Comparison of ENCODE assay signal across 12 cellular contexts in the genomic region with DNA sequence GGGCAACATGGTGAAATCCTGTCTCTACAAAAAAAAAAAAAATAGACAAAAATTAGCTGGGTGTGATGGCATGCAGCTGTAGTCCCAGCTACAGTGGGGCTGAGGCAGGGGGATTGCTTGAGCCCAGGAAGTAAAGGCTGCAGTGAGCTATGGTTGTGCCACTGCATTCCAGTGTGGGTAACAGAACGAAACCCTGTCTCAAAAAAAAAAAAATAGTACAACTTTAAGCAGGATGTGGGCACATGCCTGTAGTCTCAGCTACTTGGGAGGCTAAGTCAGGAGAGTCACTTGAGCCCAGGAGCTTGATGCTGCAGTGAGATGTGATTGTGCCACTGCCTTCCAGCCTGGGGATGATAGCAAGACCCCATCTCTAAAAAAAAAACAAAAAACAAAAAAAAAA. TPM values are rescaled to one million over a fixed set of nuclear protein-coding genes. Genes with fewer than 3 reads are reported as not detected.
A peak's percentile ranks its signal among the peaks of the same experiment; 100 is the strongest.
DNase-seq lines count a peak whose midpoint lies in the region; ATAC-seq, FAIRE-seq and TF ChIP-seq lines count a peak whose summit lies in the region.
"Had no signal": no experiment of that assay in that cellular context is flagged by ENCODE, and none has a peak within 500 bp of the region (broad histone marks: within the 10 kb centered on the region; RNA-seq: fewer than 3 reads in every experiment).

No MANE protein-coding gene starts in this region.

- H3K4me3 Mint-ChIP-seq in activated naive CD4-positive, alpha-beta T cell treated with anti-CD3 and anti-CD28 coated beads, Interleukin-2, amount 10 ng/mL, durations not matched to agents 7 days and 5 days, result no peak overlapping the region
- H3K4me3 Mint-ChIP-seq in chondrocyte (ENCODE audit: unreplicated experiment), result no peak overlapping the region
- H3K4me3 Mint-ChIP-seq: neural crest cell had no signal

- peaks cover 71% of the 10 kb centered on the region for H3K4me1 Mint-ChIP-seq in activated naive CD4-positive, alpha-beta T cell treated with anti-CD3 and anti-CD28 coated beads, Interleukin-2, amount 10 ng/mL, durations not matched to agents 7 days and 5 days
- H3K4me1 Mint-ChIP-seq in chondrocyte (ENCODE audit: low read depth), result peaks cover 32% of the 10 kb centered on the region

- CTCF ChIA-PET in activated naive CD4-positive, alpha-beta T cell treated with anti-CD3 and anti-CD28 coated beads, Interleukin-2, amount 10 ng/mL, durations not matched to agents 7 days and 5 days (lab: Charles Lee), result interaction anchor here (0.9 to 2.0 kb wide), 3 partner anchors 14 to 171 kb away, joined by 3 to 6 read pairs (median 5); partner anchors contain the start of gene CNEP1R1

- H3K9me3 Mint-ChIP-seq in activated naive CD4-positive, alpha-beta T cell treated with anti-CD3 and anti-CD28 coated beads, Interleukin-2, amount 10 ng/mL, durations not matched to agents 7 days and 5 days, result no peaks in the 10 kb centered on the region
- no peaks in the 10 kb centered on the region for H3K9me3 Mint-ChIP-seq in chondrocyte (ENCODE audit: low read depth)
- H3K9me3 Mint-ChIP-seq: neural crest cell had no signal

- H3K27ac Mint-ChIP-seq in activated naive CD4-positive, alpha-beta T cell treated with anti-CD3 and anti-CD28 coated beads, Interleukin-2, amount 10 ng/mL, durations not matched to agents 7 days and 5 days, result peak overlapping the region; percentile 70
- H3K27ac Mint-ChIP-seq in chondrocyte (ENCODE audit: unreplicated experiment), result peak overlapping the region; percentile 70

- ATAC-seq in stimulated activated naive CD8-positive, alpha-beta T cell treated with anti-CD3 and anti-CD28 coated beads, Interleukin-15, Interleukin-2, amounts not matched to agents 100 U/mL and 50 U/mL, for 24 hours, result peak; percentile 28
- ATAC-seq in HG03139 (IDR thresholded peaks at IDR 0.05; ENCODE audit: unreplicated experiment) (no peak), GM21529 (IDR thresholded peaks at IDR 0.05; ENCODE audit: unreplicated experiment) (no peak)

- FAIRE-seq in RCC 7860 (lab: Jason Lieb, UNC), result peak; percentile 46

- DNase-seq in activated naive CD4-positive, alpha-beta T cell treated with anti-CD3 and anti-CD28 coated beads, Interleukin-2, amount 10 ng/mL, durations not matched to agents 7 days and 5 days, result peak; percentile 52
- no peak for DNase-seq in activated naive CD4-positive, alpha-beta T cell treated with Interleukin-2 at 50 U/mL for 16 hours
- DNase-seq in RCC 7860 (ENCODE audit: low spot score), result peak; percentile 61
- no peak for DNase-seq in chondrocyte (ENCODE audit: low spot score)
- DNase-seq in stimulated activated naive CD8-positive, alpha-beta T cell treated with anti-CD3 and anti-CD28 coated beads, Interleukin-15, Interleukin-2, amounts not matched to agents 100 U/mL and 50 U/mL, for 24 hours, result no peak
- no peak for DNase-seq in NCI-H1105 (lab: John Stamatoyannopoulos, UW)
- DNase-seq: islet precursor cell, KBM-7, substantia nigra had no signal

- peaks cover 9% of the 10 kb centered on the region for H3K36me3 Mint-ChIP-seq in activated naive CD4-positive, alpha-beta T cell treated with anti-CD3 and anti-CD28 coated beads, Interleukin-2, amount 10 ng/mL, durations not matched to agents 7 days and 5 days
- no peaks in the 10 kb centered on the region for H3K36me3 Mint-ChIP-seq in chondrocyte (ENCODE audit: low read depth)

- no peak for TF ChIP-seq CTCF in chondrocyte (IDR thresholded peaks at IDR 0.05)

- no peaks in the 10 kb centered on the region for H3K27me3 Mint-ChIP-seq in activated naive CD4-positive, alpha-beta T cell treated with anti-CD3 and anti-CD28 coated beads, Interleukin-2, amount 10 ng/mL, durations not matched to agents 7 days and 5 days
- no peaks in the 10 kb centered on the region for H3K27me3 Mint-ChIP-seq in chondrocyte (ENCODE audit: low read depth)

RNA-seq across cellular contexts. Expression of gene TENT4B, which starts 43.6 kb away (rescaled TPM):
- 8.4 to 9.8 TPM (median 9.2 TPM) in 3 replicates for total RNA-seq in chondrocyte

Comparison
In these comparisons a context has a peak if more than half of its experiments do, and no peak if none do; other contexts are left out.
1. DNase-seq: peak in activated naive CD4-positive, alpha-beta T cell treated with anti-CD3 and anti-CD28 coated beads, Interleukin-2, amount 10 ng/mL, durations not matched to agents 7 days and 5 days (single experiment) and RCC 7860 (single experiment); none in activated naive CD4-positive, alpha-beta T cell treated with Interleukin-2 at 50 U/mL for 16 hours (single experiment), chondrocyte (single experiment), stimulated activated naive CD8-positive, alpha-beta T cell treated with anti-CD3 and anti-CD28 coated beads, Interleukin-15, Interleukin-2, amounts not matched to agents 100 U/mL and 50 U/mL, for 24 hours (single experiment) and NCI-H1105 (single experiment).